8 cellular contexts compared by ENCODE assay signal in the genomic region with DNA sequence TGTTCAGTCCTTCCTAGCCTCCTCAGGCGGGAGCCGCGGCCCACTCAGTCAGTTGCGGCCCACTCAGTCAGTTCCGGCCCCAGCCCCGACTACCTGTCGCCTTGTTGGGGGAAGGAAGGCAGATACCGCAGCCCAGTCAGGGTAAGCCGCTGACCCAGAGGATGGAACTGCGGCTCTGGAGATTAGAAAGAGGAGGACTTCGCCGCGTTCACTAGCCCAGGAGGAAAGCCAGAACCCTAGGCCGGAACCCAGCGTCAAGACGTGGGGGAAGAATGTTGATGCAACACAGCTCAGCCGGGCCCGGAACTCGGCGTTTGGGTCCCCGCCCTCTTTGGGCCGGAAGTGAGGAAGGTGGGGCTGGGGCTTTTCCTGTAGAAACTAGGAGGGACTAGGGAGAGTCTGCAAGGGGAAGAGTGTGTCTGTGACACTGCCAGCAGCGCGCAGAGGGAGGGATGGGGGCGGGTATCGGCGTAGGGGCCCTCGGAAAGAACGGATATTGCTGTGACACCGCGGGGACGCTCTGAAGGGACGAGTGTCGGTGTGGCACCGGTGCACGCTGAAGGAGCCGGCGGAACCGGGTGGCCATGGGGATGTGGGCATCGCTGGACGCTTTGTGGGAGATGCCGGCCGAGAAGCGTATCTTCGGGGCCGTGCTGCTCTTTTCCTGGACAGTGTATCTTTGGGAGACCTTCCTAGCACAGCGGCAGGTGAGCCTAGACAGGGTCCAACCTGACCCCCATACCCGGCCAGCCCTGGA. TPM values are rescaled to one million over a fixed set of nuclear protein-coding genes. Genes with fewer than 3 reads are reported as not detected.
A peak's percentile ranks its signal among the peaks of the same experiment; 100 is the strongest.
DNase-seq lines count a peak whose midpoint lies in the region; ATAC-seq and TF ChIP-seq lines count a peak whose summit lies in the region.

A gene (plus strand): TSS at position 549 of the 757 bp plus-strand sequence. CDS start 36 bp downstream, at position 585.

- H3K36me3 Mint-ChIP-seq in CD4-positive, alpha-beta memory T cell: peaks cover 25 to 39% of the 10 kb centered on the region in 2 donors

- peak within 1 kb of the TSS; percentile 86 to 99 for H3K4me3 ChIP-seq in CD4-positive, alpha-beta memory T cell (ENCODE audit: low read length in 2 of 2)
- peak within 1 kb of the TSS; percentile 99 for H3K4me3 ChIP-seq in lower lobe of right lung

- H3K36me3 ChIP-seq in CD4-positive, alpha-beta memory T cell (ENCODE audit: insufficient read depth, low read length): peaks cover 23% of the 10 kb centered on the region
- peaks cover 32% of the 10 kb centered on the region for H3K36me3 ChIP-seq in lower lobe of right lung

- no peaks in the 10 kb centered on the region for H3K27me3 Mint-ChIP-seq in CD4-positive, alpha-beta memory T cell

- TF ChIP-seq CTCF in lower lobe of right lung (IDR thresholded peaks at IDR 0.05): no peak

- H3K9me3 ChIP-seq in CD4-positive, alpha-beta memory T cell (ENCODE audit: control insufficient read depth in 1 of 2, low read length in 2 of 2): no peaks in the 10 kb centered on the region
- H3K9me3 ChIP-seq in lower lobe of right lung: no peaks in the 10 kb centered on the region

- ATAC-seq in GM19463 (IDR thresholded peaks at IDR 0.05; ENCODE audit: unreplicated experiment) (peak; percentile 89), lower lobe of right lung (peak; percentile 99 to 100)

- peak within 1 kb of the TSS; percentile 98 to 100 (median 99) for H3K27ac Mint-ChIP-seq in CD4-positive, alpha-beta memory T cell

- DNase-seq in CD4-positive, alpha-beta memory T cell: peak; percentile 95 to 99 (median 96)
- DNase-seq in HS-27A (ENCODE audit: low read depth): peak; percentile 96
- peak; percentile 82 for DNase-seq in NK-92 (lab: John Stamatoyannopoulos, UW; ENCODE audit: unreplicated experiment)
- DNase-seq in activated CD8-positive, alpha-beta memory T cell treated with anti-CD3 and anti-CD28 coated beads for 1 hour (ENCODE audit: extremely low read depth in 1 of 2, low read depth in 1 of 2): peak; percentile 90 to 92
- DNase-seq in effector CD4-positive, alpha-beta T cell: peak; percentile 93
- DNase-seq in lower lobe of right lung: peak; percentile 95
- peak; percentile 89 to 96 (median 95) for DNase-seq in stimulated activated CD4-positive, alpha-beta T cell treated with anti-CD3 and anti-CD28 coated beads, TNF-alpha, amount 100 ng/mL, for 24 hours (ENCODE audit: low read depth in 3 of 3)

- no peaks in the 10 kb centered on the region for H3K9me3 Mint-ChIP-seq in CD4-positive, alpha-beta memory T cell

- POLR2A ChIA-PET in CD4-positive, alpha-beta memory T cell (lab: Charles Lee; ENCODE audit: partially characterized antibody): interaction anchor here (0.7 to 3.3 kb wide), 21 partner anchors 9 to 519 kb away, joined by 3 to 45 read pairs (median 4); a partner anchor contains a TSS

- H3K4me1 ChIP-seq in CD4-positive, alpha-beta memory T cell (ENCODE audit: insufficient read depth, low read length): peaks cover 37% of the 10 kb centered on the region
- H3K4me1 ChIP-seq in lower lobe of right lung: peaks cover 38% of the 10 kb centered on the region

- CTCF ChIA-PET in CD4-positive, alpha-beta memory T cell (lab: Charles Lee; ENCODE audit: partially characterized antibody): interaction anchor here (0.7 to 3.5 kb wide), 6 partner anchors 15 to 104 kb away, joined by 3 to 16 read pairs (median 3); no protein-coding TSS in a partner anchor

- intact Hi-C loops in CD4-positive, alpha-beta memory T cell (cut with micrococcal nuclease): loop anchor here (1.0 to 2.0 kb wide), 5 partner anchors 17 to 218 kb away; a partner anchor contains a TSS
- intact Hi-C loops in lower lobe of right lung (cut with DNase I): no loop called here

- H3K27ac ChIP-seq in CD4-positive, alpha-beta memory T cell (ENCODE audit: low read depth, low read length): peak within 1 kb of the TSS; percentile 98
- peak within 1 kb of the TSS; percentile 98 for H3K27ac ChIP-seq in lower lobe of right lung

- peaks cover 25 to 58% (median 38%) of the 10 kb centered on the region in 4 donors for H3K4me1 Mint-ChIP-seq in CD4-positive, alpha-beta memory T cell

- H3K4me3 Mint-ChIP-seq in CD4-positive, alpha-beta memory T cell: peak within 1 kb of the TSS; percentile 92 to 99 (median 96)

- H3K27me3 ChIP-seq in CD4-positive, alpha-beta memory T cell (ENCODE audit: insufficient read depth, low read length): no peaks in the 10 kb centered on the region
- no peaks in the 10 kb centered on the region for H3K27me3 ChIP-seq in lower lobe of right lung (ENCODE audit: low read depth)

RNA-seq across cellular contexts. Expression of the gene that starts here (rescaled TPM):
- 10 to 100 TPM; 19.7 to 21.0 TPM for total RNA-seq in CD4-positive, alpha-beta memory T cell
- 10 to 100 TPM; 27.1 to 44.1 TPM for polyA plus RNA-seq in CD4-positive, alpha-beta memory T cell
- 42.5 TPM for total RNA-seq in lower lobe of right lung

Comparison
In these comparisons a context has a peak if more than half of its experiments do, and no peak if none do; other contexts are left out.
1. Peak in every context shown above with its lines: DNase-seq, ATAC-seq, H3K4me3 ChIP-seq and H3K27ac ChIP-seq.